13 cellular contexts compared by ENCODE assay signal in genomic region chr11:2806351-2807058, GRCh38.
DNase-seq lines count a peak whose midpoint lies in the region; ATAC-seq lines count a peak whose summit lies in the region.
"Had no signal": no experiment of that assay in that cellular context is flagged by ENCODE, and none has a peak within 500 bp of the region (broad histone marks: within the 10 kb centered on the region; RNA-seq: fewer than 3 reads in every experiment).

No MANE protein-coding gene starts in this region.

- DNase-seq in activated gamma-delta T cell treated with Interleukin-2 at 50 U/mL for 16 hours (peak; percentile 1), activated gamma-delta T cell (lab: John Stamatoyannopoulos, UW) (no peak), left cardiac atrium (peak; percentile 18), neuronal stem cell (ENCODE audit: low spot score) (no peak), DMS53 (lab: John Stamatoyannopoulos, UW) (no peak), NK-92 (lab: John Stamatoyannopoulos, UW; ENCODE audit: unreplicated experiment) (no peak)
- no peak for DNase-seq in activated CD8-positive, alpha-beta T cell treated with anti-CD3 and anti-CD28 coated beads, Interleukin-2, amount 10 ng/mL, durations not matched to agents 7 days and 5 days
- DNase-seq: MM.1S; NCI-H446; SHP77 treated with DMSO at 0.1 percent for 48 hours; stimulated activated naive CD4-positive, alpha-beta T cell had no signal

- no peak overlapping the region for H3K27ac Mint-ChIP-seq in activated CD8-positive, alpha-beta T cell treated with anti-CD3 and anti-CD28 coated beads, Interleukin-2, amount 10 ng/mL, durations not matched to agents 7 days and 5 days
- H3K27ac Mint-ChIP-seq: activated naive CD4-positive, alpha-beta T cell treated with anti-CD3 and anti-CD28 coated beads, Interleukin-2, amount 50 U/mL, for 24 hours had no signal

- no peak overlapping the region for H4K8ac ChIP-seq in neuronal stem cell (ENCODE audit: low read depth, low read length)

- no peak overlapping the region for H3K4ac ChIP-seq in neuronal stem cell (ENCODE audit: low read length)

- H3K4me2 ChIP-seq in neuronal stem cell (ENCODE audit: insufficient read depth, low read length, poor library complexity, severe bottlenecking) = no peak overlapping the region

- peak overlapping the region; percentile 17 for H2BK120ac ChIP-seq in neuronal stem cell (ENCODE audit: low read depth, low read length)

- H2AFZ ChIP-seq in neuronal stem cell (ENCODE audit: low read length) = peak overlapping the region; percentile 77

- CTCF ChIA-PET in activated CD8-positive, alpha-beta T cell treated with anti-CD3 and anti-CD28 coated beads, Interleukin-2, amount 10 ng/mL, durations not matched to agents 7 days and 5 days (lab: Charles Lee) = no interaction called here

- H3K14ac ChIP-seq in neuronal stem cell (ENCODE audit: low read length) = peak overlapping the region; percentile 98

- H3K27me3 Mint-ChIP-seq in activated CD8-positive, alpha-beta T cell treated with anti-CD3 and anti-CD28 coated beads, Interleukin-2, amount 10 ng/mL, durations not matched to agents 7 days and 5 days (ENCODE audit: low read depth) = peaks cover 3% of the 10 kb centered on the region
- H3K27me3 Mint-ChIP-seq: activated naive CD4-positive, alpha-beta T cell treated with anti-CD3 and anti-CD28 coated beads, Interleukin-2, amount 50 U/mL, for 24 hours had no signal

- no peaks in the 10 kb centered on the region for H3K36me3 ChIP-seq in neuronal stem cell (replicated peaks in 1 of 2; ENCODE audit: control insufficient read depth in 2 of 2, insufficient read depth in 2 of 2, low read length in 2 of 2)
- no peaks in the 10 kb centered on the region for H3K36me3 ChIP-seq in urinary bladder (ENCODE audit: insufficient read depth)

- H3K27ac ChIP-seq in neuronal stem cell (replicated peaks; ENCODE audit: low read length) = no peak overlapping the region
- peak overlapping the region; percentile 11 for H3K27ac ChIP-seq in urinary bladder (ENCODE audit: low read depth)

- no peaks in the 10 kb centered on the region for H3K79me1 ChIP-seq in neuronal stem cell (ENCODE audit: low read depth, low read length)

- H2BK15ac ChIP-seq in neuronal stem cell (ENCODE audit: low read length) = peak overlapping the region; percentile 62

- no peak overlapping the region for H3K23ac ChIP-seq in neuronal stem cell (ENCODE audit: low read depth, low read length, poor library complexity)

- H3K36me3 Mint-ChIP-seq in activated CD8-positive, alpha-beta T cell treated with anti-CD3 and anti-CD28 coated beads, Interleukin-2, amount 10 ng/mL, durations not matched to agents 7 days and 5 days (ENCODE audit: low read depth) = no peaks in the 10 kb centered on the region

- H3K9me3 ChIP-seq in neuronal stem cell (replicated peaks in 1 of 2; ENCODE audit: control insufficient read depth in 2 of 2, insufficient read depth in 1 of 2, low read depth in 1 of 2, low read length in 2 of 2) = peaks cover 2 to 4% of the 10 kb centered on the region in 2 donors

- H2BK5ac ChIP-seq in neuronal stem cell (ENCODE audit: low read length) = no peak overlapping the region

- intact Hi-C loops in left cardiac atrium (cut with DNase I) = no loop called here

- H3K4me3 ChIP-seq in neuronal stem cell (ENCODE audit: low read length in 2 of 2) = no peak overlapping the region
- H3K4me3 ChIP-seq in urinary bladder (ENCODE audit: low read depth, low read length) = no peak overlapping the region

- H2BK12ac ChIP-seq in neuronal stem cell (ENCODE audit: low read length) = no peak overlapping the region

- H3K9me3 Mint-ChIP-seq in activated CD8-positive, alpha-beta T cell treated with anti-CD3 and anti-CD28 coated beads, Interleukin-2, amount 10 ng/mL, durations not matched to agents 7 days and 5 days (ENCODE audit: insufficient read depth) = no peaks in the 10 kb centered on the region
- H3K9me3 Mint-ChIP-seq: activated naive CD4-positive, alpha-beta T cell treated with anti-CD3 and anti-CD28 coated beads, Interleukin-2, amount 50 U/mL, for 24 hours had no signal

- H4K91ac ChIP-seq in neuronal stem cell (ENCODE audit: low read depth, low read length, poor library complexity) = peak overlapping the region; percentile 1

- H3K9ac ChIP-seq in neuronal stem cell (ENCODE audit: low read depth, low read length, poor library complexity) = peak overlapping the region; percentile 70

- H2AK5ac ChIP-seq in neuronal stem cell (ENCODE audit: low read depth, low read length) = peak overlapping the region; percentile 33

- peaks cover 11% of the 10 kb centered on the region for H3K4me1 Mint-ChIP-seq in activated CD8-positive, alpha-beta T cell treated with anti-CD3 and anti-CD28 coated beads, Interleukin-2, amount 10 ng/mL, durations not matched to agents 7 days and 5 days (ENCODE audit: low read depth)

- no CpG with 5 or more reads among the region's 26 CpGs for WGBS in neuronal stem cell (ENCODE audit: extremely low coverage in 2 of 2, insufficient read length in 2 of 2, insufficient replicate concordance in 1 of 2), 2 donors
- 82% methylated on average over 26 of the region's 26 CpGs for WGBS in urinary bladder

- POLR2A ChIA-PET in activated CD8-positive, alpha-beta T cell treated with anti-CD3 and anti-CD28 coated beads, Interleukin-2, amount 10 ng/mL, durations not matched to agents 7 days and 5 days (lab: Charles Lee) = no interaction called here

- ATAC-seq in left cardiac atrium = no peak
- ATAC-seq in activated CD8-positive, alpha-beta T cell treated with anti-CD3 and anti-CD28 coated beads, Interleukin-2, amount 10 ng/mL, durations not matched to agents 7 days and 5 days = no peak

- H3K18ac ChIP-seq in neuronal stem cell (ENCODE audit: low read length) = peak overlapping the region; percentile 90

- H3K4me3 Mint-ChIP-seq in activated CD8-positive, alpha-beta T cell treated with anti-CD3 and anti-CD28 coated beads, Interleukin-2, amount 10 ng/mL, durations not matched to agents 7 days and 5 days = no peak overlapping the region
- H3K4me3 Mint-ChIP-seq: activated naive CD4-positive, alpha-beta T cell treated with anti-CD3 and anti-CD28 coated beads, Interleukin-2, amount 50 U/mL, for 24 hours had no signal

- H3K4me1 ChIP-seq in neuronal stem cell (ENCODE audit: control insufficient read depth in 2 of 2, insufficient read depth in 1 of 2, low read depth in 1 of 2, low read length in 2 of 2) = peaks cover 10 to 33% of the 10 kb centered on the region in 2 donors
- H3K4me1 ChIP-seq in urinary bladder (ENCODE audit: insufficient read depth) = no peaks in the 10 kb centered on the region

- peaks cover 0 to 7% (median 0%) of the 10 kb centered on the region in 3 experiments for H3K27me3 ChIP-seq in neuronal stem cell (ENCODE audit: control insufficient read depth in 3 of 3, insufficient read depth in 3 of 3, low read depth in 1 of 3, low read length in 3 of 3)

Comparison
In these comparisons a context has a peak if more than half of its experiments do, and no peak if none do; other contexts are left out.
1. DNase-seq: peak in activated gamma-delta T cell treated with Interleukin-2 at 50 U/mL for 16 hours (single experiment) and left cardiac atrium (single experiment); none in activated gamma-delta T cell (single experiment), neuronal stem cell (single experiment), activated CD8-positive, alpha-beta T cell treated with anti-CD3 and anti-CD28 coated beads, Interleukin-2, amount 10 ng/mL, durations not matched to agents 7 days and 5 days (single experiment), DMS53 (single experiment) and NK-92 (single experiment).